ENCODE assay signal across 8 cellular contexts in genomic region chr19:49801966-49802661, GRCh38. TPM values are rescaled to one million over a fixed set of nuclear protein-coding genes. Genes with fewer than 3 reads are reported as not detected.
A peak's percentile ranks its signal among the peaks of the same experiment; 100 is the strongest.
DNase-seq lines count a peak whose midpoint lies in the region; ATAC-seq, FAIRE-seq and TF ChIP-seq lines count a peak whose summit lies in the region.

No MANE protein-coding gene starts in this region.

- H2AFZ ChIP-seq in HepG2 (ENCODE audit: low read length): no peak overlapping the region

- ATAC-seq in HepG2 (no peak), T-helper 17 cell (no peak)

- DNase-seq in COLO668 (lab: John Stamatoyannopoulos, UW; ENCODE audit: unreplicated experiment) (peak; percentile 86), NCI-H446 treated with DMSO at 0.1 percent for 48 hours (lab: John Stamatoyannopoulos, UW) (peak; percentile 24), coronary artery (ENCODE audit: low spot score) (peak; percentile 93), HepG2 (ENCODE audit: low spot score) (no peak), tibial nerve (ENCODE audit: low spot score in 2 of 2) (peak; percentile 98 to 99), T-helper 17 cell (no peak), T-helper 9 cell (no peak)
- no peak for DNase-seq in activated naive CD8-positive, alpha-beta T cell treated with anti-CD3 and anti-CD28 coated beads for 36 hours

- no peak for TF ChIP-seq RAD21 in HepG2 (CRISPR knock-in tag; IDR thresholded peaks at IDR 0.05)

- H3K27ac Mint-ChIP-seq in activated naive CD8-positive, alpha-beta T cell treated with anti-CD3 and anti-CD28 coated beads for 36 hours: no peak overlapping the region
- no peak overlapping the region for H3K27ac Mint-ChIP-seq in T-helper 17 cell

- H3K9me3 Mint-ChIP-seq in activated naive CD8-positive, alpha-beta T cell treated with anti-CD3 and anti-CD28 coated beads for 36 hours: no peaks in the 10 kb centered on the region

- TF ChIP-seq CTCF in coronary artery (IDR thresholded peaks at IDR 0.05) (no peak), HepG2 (CRISPR knock-in tag; IDR thresholded peaks at IDR 0.05) (no peak), tibial nerve (IDR thresholded peaks at IDR 0.05) (peak in 4 of 5 experiments; percentile 17 to 67 (median 50))

- H3K4me1 ChIP-seq in HepG2 (ENCODE audit: insufficient read depth, low read length): no peaks in the 10 kb centered on the region
- H3K4me1 ChIP-seq in tibial nerve: peaks cover 0 to 27% (median 6%) of the 10 kb centered on the region in 4 donors

- intact Hi-C loops in HepG2 (cut with micrococcal nuclease; ENCODE audit: unreplicated experiment): no loop called here

- H3K4me1 Mint-ChIP-seq in activated naive CD8-positive, alpha-beta T cell treated with anti-CD3 and anti-CD28 coated beads for 36 hours: peaks cover 1% of the 10 kb centered on the region
- peaks cover 3% of the 10 kb centered on the region for H3K4me1 Mint-ChIP-seq in T-helper 17 cell

- in situ Hi-C loops in HepG2 (cut with HindIII; ENCODE audit: extremely low pct_ligation_motif_present, low pct_unique_long_range_greater_than_20kb): no loop called here

- H3K27me3 ChIP-seq in HepG2 (ENCODE audit: control insufficient read depth in 1 of 2, insufficient read depth in 2 of 2, low read length in 2 of 2) (no peaks in the 10 kb centered on the region), tibial nerve (no peaks in the 10 kb centered on the region)

- H3K36me3 Mint-ChIP-seq in activated naive CD8-positive, alpha-beta T cell treated with anti-CD3 and anti-CD28 coated beads for 36 hours: peaks cover 7% of the 10 kb centered on the region
- peaks cover 3% of the 10 kb centered on the region for H3K36me3 Mint-ChIP-seq in T-helper 17 cell (ENCODE audit: low read depth)

- H3K4me3 Mint-ChIP-seq in activated naive CD8-positive, alpha-beta T cell treated with anti-CD3 and anti-CD28 coated beads for 36 hours: no peak overlapping the region
- H3K4me3 Mint-ChIP-seq in T-helper 17 cell: no peak overlapping the region

- H3K4me3 ChIP-seq in coronary artery (peak overlapping the region; percentile 65), HepG2 (replicated peaks in 1 of 3; ENCODE audit: insufficient read depth in 1 of 3, low read depth in 2 of 3, low read length in 3 of 3) (no peak overlapping the region), tibial nerve (peak overlapping the region; percentile 18 to 53 (median 32))

- no TSS peak for BruUV-seq in HepG2 (replicated peaks; lab: Mats Ljungman, UMichigan)

- WGBS in HepG2 (ENCODE audit: low lambda C conversion rate): 95% methylated on average over 27 of the region's 38 CpGs
- WGBS in tibial nerve, 2 donors: 27 to 32% methylated on average over 27 to 32 of the region's 38 CpGs

- no peak for FAIRE-seq in HepG2 (lab: Jason Lieb, UNC)

- no peaks in the 10 kb centered on the region for H3K27me3 Mint-ChIP-seq in activated naive CD8-positive, alpha-beta T cell treated with anti-CD3 and anti-CD28 coated beads for 36 hours
- H3K27me3 Mint-ChIP-seq in T-helper 17 cell: no peaks in the 10 kb centered on the region

- peak overlapping the region in 1 of 2 donors; percentile 71 for H3K27ac ChIP-seq in coronary artery
- no peak overlapping the region for H3K27ac ChIP-seq in HepG2 (ENCODE audit: extremely low read length, insufficient read depth, low read length)
- H3K27ac ChIP-seq in tibial nerve: peak overlapping the region; percentile 43 to 85 (median 64)

- no peak overlapping the region for H3K9ac ChIP-seq in HepG2 (ENCODE audit: insufficient read depth, low read depth, low read length)

- no peaks in the 10 kb centered on the region for H4K20me1 ChIP-seq in HepG2 (ENCODE audit: insufficient read depth, low read length)

- H3K36me3 ChIP-seq in HepG2 (replicated peaks in 1 of 2; ENCODE audit: control insufficient read depth in 1 of 2, insufficient read depth in 2 of 2, low read length in 2 of 2) (peaks cover 8 to 38% of the 10 kb centered on the region in 2 experiments; a peak in 4 of 5 replicates), tibial nerve (peaks cover 0 to 99% (median 24%) of the 10 kb centered on the region in 3 donors)

- no peaks in the 10 kb centered on the region for H3K79me2 ChIP-seq in HepG2 (ENCODE audit: insufficient read depth, low read length)

- CTCF ChIA-PET in HepG2 (lab: Yijun Ruan, JAX; ENCODE audit: low intra/inter-chr PET ratio, low total read pairs): no interaction called here

- H3K9me3 ChIP-seq in HepG2 (ENCODE audit: low read length): no peaks in the 10 kb centered on the region
- H3K9me3 ChIP-seq in tibial nerve: no peaks in the 10 kb centered on the region
- H3K9me3 ChIP-seq in T-helper 17 cell (ENCODE audit: control insufficient read depth, low read length, poor library complexity, severe bottlenecking): no peaks in the 10 kb centered on the region

- POLR2A ChIA-PET in HepG2 (lab: Yijun Ruan, JAX): no interaction called here

- TF ChIP-seq EP300 in HepG2 (IDR thresholded peaks at IDR 0.05; ENCODE audit: low read depth in 2 of 2, low read length in 2 of 2) (no peak), HepG2 (CRISPR knock-in tag; IDR thresholded peaks at IDR 0.05; ENCODE audit: borderline replicate concordance) (no peak), tibial nerve (IDR thresholded peaks at IDR 0.05) (peak in 1 of 2 donors; percentile 64)

- TF ChIP-seq POLR2A in HepG2 (IDR thresholded peaks at IDR 0.05; ENCODE audit: insufficient read depth in 1 of 2, low read depth in 2 of 2, low read length in 2 of 2) (no peak), tibial nerve (IDR thresholded peaks at IDR 0.05) (no peak)

- H3K4me2 ChIP-seq in HepG2 (ENCODE audit: low read depth, low read length): no peak overlapping the region

RNA-seq across cellular contexts. Expression of gene FUZ, which starts 11.0 kb away (rescaled TPM):
- total RNA-seq in HepG2 (2016; rRNA removed; fragmentation: Illumina TruSeq; extraction: Trizol) (not detected in 2 replicates), tibial nerve (10 to 100 TPM; 19.0 to 31.7 (median 26.8) TPM), T-helper 17 cell (10 to 100 TPM; 29.4 to 30.7 TPM)
- 0.44 TPM in 1 of 2 replicates, not detected in the other for total RNA-seq in HepG2 (2016; cell fraction: cytosol; rRNA removed; fragmentation: Illumina TruSeq; extraction: Trizol; ENCODE audit: low read depth)
- total RNA-seq in HepG2 (2016; cell fraction: insoluble cytoplasmic fraction; rRNA removed; fragmentation: Illumina TruSeq; extraction: Trizol): not detected in 2 replicates
- total RNA-seq in HepG2 (2016; cell fraction: membrane; rRNA removed; fragmentation: Illumina TruSeq; extraction: Trizol): 0.31 TPM in 1 of 2 replicates, not detected in the other
- not detected in 2 replicates for total RNA-seq in HepG2 (2016; cell fraction: nucleus; rRNA removed; fragmentation: Illumina TruSeq; extraction: Trizol)
- 0.07 and 0.08 TPM in 2 replicates for polyA plus RNA-seq in HepG2 (2011; rRNA removed)
- 0.08 and 0.14 TPM in 2 replicates for polyA plus RNA-seq in HepG2 (2011; cell fraction: cytosol; rRNA removed)
- polyA plus RNA-seq in HepG2 (2011; cell fraction: nucleus; rRNA removed): 0.32 and 0.38 TPM in 2 replicates
- polyA plus RNA-seq in HepG2 (2012): 0.21 and 0.63 TPM in 2 replicates
- 0.26 TPM in 1 of 2 replicates, not detected in the other for polyA plus RNA-seq in HepG2 (2016; cell fraction: cytosol; fragmentation: Illumina TruSeq; extraction: Trizol; ENCODE audit: low read depth)
- polyA plus RNA-seq in HepG2 (2016; cell fraction: insoluble cytoplasmic fraction; fragmentation: Illumina TruSeq; extraction: Trizol; ENCODE audit: low read depth): not detected in 2 replicates
- polyA plus RNA-seq in HepG2 (2016; cell fraction: membrane; fragmentation: Illumina TruSeq; extraction: Trizol; ENCODE audit: low read depth): 0.22 TPM in 1 of 2 replicates, not detected in the other
- polyA plus RNA-seq in HepG2 (2016; cell fraction: nucleus; fragmentation: Illumina TruSeq; extraction: Trizol; ENCODE audit: insufficient read depth, low read depth): not detected in 2 replicates
- not detected in 2 replicates for polyA minus RNA-seq in HepG2 (2011; rRNA and poly(A)+ RNA removed; ENCODE audit: low replicate concordance)
- not detected in 2 replicates for polyA minus RNA-seq in HepG2 (2011; cell fraction: cytosol; rRNA and poly(A)+ RNA removed)
- polyA minus RNA-seq in HepG2 (2011; cell fraction: nucleus; rRNA and poly(A)+ RNA removed): not detected in 2 replicates
- total RNA-seq in activated naive CD8-positive, alpha-beta T cell treated with anti-CD3 and anti-CD28 coated beads for 36 hours: 10 to 100 TPM; 28.7 to 30.9 TPM

RNA-seq across cellular contexts. Expression of gene MED25, which starts 16.0 kb away (rescaled TPM):
- total RNA-seq in HepG2 (2016; rRNA removed; fragmentation: Illumina TruSeq; extraction: Trizol): 11.1 and 11.3 TPM in 2 replicates
- 3.0 and 3.1 TPM in 2 replicates for total RNA-seq in HepG2 (2016; cell fraction: cytosol; rRNA removed; fragmentation: Illumina TruSeq; extraction: Trizol; ENCODE audit: low read depth)
- total RNA-seq in HepG2 (2016; cell fraction: insoluble cytoplasmic fraction; rRNA removed; fragmentation: Illumina TruSeq; extraction: Trizol): 10.4 and 11.0 TPM in 2 replicates
- total RNA-seq in HepG2 (2016; cell fraction: membrane; rRNA removed; fragmentation: Illumina TruSeq; extraction: Trizol): 6.7 and 8.6 TPM in 2 replicates
- total RNA-seq in HepG2 (2016; cell fraction: nucleus; rRNA removed; fragmentation: Illumina TruSeq; extraction: Trizol): 18.0 and 18.4 TPM in 2 replicates
- 13.3 and 15.1 TPM in 2 replicates for polyA plus RNA-seq in HepG2 (2011; rRNA removed)
- 5.3 and 5.7 TPM in 2 replicates for polyA plus RNA-seq in HepG2 (2011; cell fraction: cytosol; rRNA removed)
- polyA plus RNA-seq in HepG2 (2011; cell fraction: nucleus; rRNA removed): 48.1 and 61.9 TPM in 2 replicates
- 17.3 and 20.9 TPM in 2 replicates for polyA plus RNA-seq in HepG2 (2012)
- polyA plus RNA-seq in HepG2 (2016; cell fraction: cytosol; fragmentation: Illumina TruSeq; extraction: Trizol; ENCODE audit: low read depth): 5.1 and 5.2 TPM in 2 replicates
- 16.3 and 22.3 TPM in 2 replicates for polyA plus RNA-seq in HepG2 (2016; cell fraction: insoluble cytoplasmic fraction; fragmentation: Illumina TruSeq; extraction: Trizol; ENCODE audit: low read depth)
- 7.9 and 9.9 TPM in 2 replicates for polyA plus RNA-seq in HepG2 (2016; cell fraction: membrane; fragmentation: Illumina TruSeq; extraction: Trizol; ENCODE audit: low read depth)
- polyA plus RNA-seq in HepG2 (2016; cell fraction: nucleus; fragmentation: Illumina TruSeq; extraction: Trizol; ENCODE audit: insufficient read depth, low read depth): 46.3 and 50.3 TPM in 2 replicates
- polyA minus RNA-seq in HepG2 (2011; rRNA and poly(A)+ RNA removed; ENCODE audit: low replicate concordance): 31.2 and 56.4 TPM in 2 replicates
- polyA minus RNA-seq in HepG2 (2011; cell fraction: cytosol; rRNA and poly(A)+ RNA removed): 9.1 and 11.4 TPM in 2 replicates
- 21.9 and 22.9 TPM in 2 replicates for polyA minus RNA-seq in HepG2 (2011; cell fraction: nucleus; rRNA and poly(A)+ RNA removed)
- total RNA-seq in tibial nerve: 10 to 100 TPM; 26.2 to 54.0 (median 29.4) TPM
- 10 to 100 TPM; 41.6 to 44.8 TPM for total RNA-seq in activated naive CD8-positive, alpha-beta T cell treated with anti-CD3 and anti-CD28 coated beads for 36 hours
- total RNA-seq in T-helper 17 cell: 100 to 1,000 TPM in 1 of 2 donors, 10 to 100 TPM in 1; 94.8 to 108 TPM

RNA-seq across cellular contexts. Expression of gene AP2A1, which starts 35.3 kb away (rescaled TPM):
- total RNA-seq in HepG2 (2016; rRNA removed; fragmentation: Illumina TruSeq; extraction: Trizol) (21.8 and 22.7 TPM in 2 replicates), tibial nerve (100 to 1,000 TPM in 2 of 4 donors, 10 to 100 TPM in 2; 92.9 to 117 (median 104) TPM), T-helper 17 cell (10 to 100 TPM; 43.3 to 51.5 TPM)
- 9.5 and 10.1 TPM in 2 replicates for total RNA-seq in HepG2 (2016; cell fraction: cytosol; rRNA removed; fragmentation: Illumina TruSeq; extraction: Trizol; ENCODE audit: low read depth)
- total RNA-seq in HepG2 (2016; cell fraction: insoluble cytoplasmic fraction; rRNA removed; fragmentation: Illumina TruSeq; extraction: Trizol): 19.1 and 23.8 TPM in 2 replicates
- 19.2 and 20.5 TPM in 2 replicates for total RNA-seq in HepG2 (2016; cell fraction: membrane; rRNA removed; fragmentation: Illumina TruSeq; extraction: Trizol)
- total RNA-seq in HepG2 (2016; cell fraction: nucleus; rRNA removed; fragmentation: Illumina TruSeq; extraction: Trizol): 16.2 and 20.1 TPM in 2 replicates
- 39.7 and 49.9 TPM in 2 replicates for polyA plus RNA-seq in HepG2 (2011; rRNA removed)
- 30.4 and 48.4 TPM in 2 replicates for polyA plus RNA-seq in HepG2 (2011; cell fraction: cytosol; rRNA removed)
- polyA plus RNA-seq in HepG2 (2011; cell fraction: nucleus; rRNA removed): 84.4 and 99.0 TPM in 2 replicates
- 35.2 and 42.3 TPM in 2 replicates for polyA plus RNA-seq in HepG2 (2012)
- polyA plus RNA-seq in HepG2 (2016; cell fraction: cytosol; fragmentation: Illumina TruSeq; extraction: Trizol; ENCODE audit: low read depth): 6.6 and 7.7 TPM in 2 replicates
- 24.6 and 33.0 TPM in 2 replicates for polyA plus RNA-seq in HepG2 (2016; cell fraction: insoluble cytoplasmic fraction; fragmentation: Illumina TruSeq; extraction: Trizol; ENCODE audit: low read depth)
- polyA plus RNA-seq in HepG2 (2016; cell fraction: membrane; fragmentation: Illumina TruSeq; extraction: Trizol; ENCODE audit: low read depth): 13.4 and 16.8 TPM in 2 replicates
- 38.5 and 39.3 TPM in 2 replicates for polyA plus RNA-seq in HepG2 (2016; cell fraction: nucleus; fragmentation: Illumina TruSeq; extraction: Trizol; ENCODE audit: insufficient read depth, low read depth)
- polyA minus RNA-seq in HepG2 (2011; rRNA and poly(A)+ RNA removed; ENCODE audit: low replicate concordance): 97.4 and 189 TPM in 2 replicates
- 53.7 and 56.5 TPM in 2 replicates for polyA minus RNA-seq in HepG2 (2011; cell fraction: cytosol; rRNA and poly(A)+ RNA removed)
- polyA minus RNA-seq in HepG2 (2011; cell fraction: nucleus; rRNA and poly(A)+ RNA removed): 24.7 and 29.2 TPM in 2 replicates
- total RNA-seq in activated naive CD8-positive, alpha-beta T cell treated with anti-CD3 and anti-CD28 coated beads for 36 hours: 10 to 100 TPM; 83.0 to 83.2 TPM

RNA-seq across cellular contexts. Expression of gene TSKS, which starts 39.0 kb away (rescaled TPM):
- not detected in 2 replicates for total RNA-seq in HepG2 (2016; rRNA removed; fragmentation: Illumina TruSeq; extraction: Trizol)
- not detected in 2 replicates for total RNA-seq in HepG2 (2016; cell fraction: cytosol; rRNA removed; fragmentation: Illumina TruSeq; extraction: Trizol; ENCODE audit: low read depth)
- total RNA-seq in HepG2 (2016; cell fraction: insoluble cytoplasmic fraction; rRNA removed; fragmentation: Illumina TruSeq; extraction: Trizol): not detected in 2 replicates
- not detected in 2 replicates for total RNA-seq in HepG2 (2016; cell fraction: membrane; rRNA removed; fragmentation: Illumina TruSeq; extraction: Trizol)
- total RNA-seq in HepG2 (2016; cell fraction: nucleus; rRNA removed; fragmentation: Illumina TruSeq; extraction: Trizol): not detected in 2 replicates
- 0.03 and 0.21 TPM in 2 replicates for polyA plus RNA-seq in HepG2 (2011; rRNA removed)
- 0.04 and 0.09 TPM in 2 replicates for polyA plus RNA-seq in HepG2 (2011; cell fraction: cytosol; rRNA removed)
- polyA plus RNA-seq in HepG2 (2011; cell fraction: nucleus; rRNA removed): 0.40 and 0.47 TPM in 2 replicates
- polyA plus RNA-seq in HepG2 (2012): 0.16 TPM in 1 of 2 replicates, not detected in the other
- polyA plus RNA-seq in HepG2 (2016; cell fraction: cytosol; fragmentation: Illumina TruSeq; extraction: Trizol; ENCODE audit: low read depth): not detected in 2 replicates
- polyA plus RNA-seq in HepG2 (2016; cell fraction: insoluble cytoplasmic fraction; fragmentation: Illumina TruSeq; extraction: Trizol; ENCODE audit: low read depth): not detected in 2 replicates
- not detected in 2 replicates for polyA plus RNA-seq in HepG2 (2016; cell fraction: membrane; fragmentation: Illumina TruSeq; extraction: Trizol; ENCODE audit: low read depth)
- polyA plus RNA-seq in HepG2 (2016; cell fraction: nucleus; fragmentation: Illumina TruSeq; extraction: Trizol; ENCODE audit: insufficient read depth, low read depth): not detected in 2 replicates
- 0.12 TPM in 1 of 2 replicates, not detected in the other for polyA minus RNA-seq in HepG2 (2011; rRNA and poly(A)+ RNA removed; ENCODE audit: low replicate concordance)
- polyA minus RNA-seq in HepG2 (2011; cell fraction: cytosol; rRNA and poly(A)+ RNA removed): not detected in 2 replicates
- not detected in 2 replicates for polyA minus RNA-seq in HepG2 (2011; cell fraction: nucleus; rRNA and poly(A)+ RNA removed)
- total RNA-seq in tibial nerve: 1 to 10 TPM; 1.1 to 2.5 (median 1.6) TPM
- under 1 TPM; 0.58 to 0.72 TPM for total RNA-seq in activated naive CD8-positive, alpha-beta T cell treated with anti-CD3 and anti-CD28 coated beads for 36 hours
- 1 to 10 TPM in 1 of 2 donors, under 1 TPM in 1; 0.87 to 1.9 TPM for total RNA-seq in T-helper 17 cell

RNA-seq across cellular contexts. Expression of gene PTOV1, which starts 48.8 kb away (rescaled TPM):
- total RNA-seq in HepG2 (2016; rRNA removed; fragmentation: Illumina TruSeq; extraction: Trizol): 59.4 and 68.5 TPM in 2 replicates
- 30.7 and 36.0 TPM in 2 replicates for total RNA-seq in HepG2 (2016; cell fraction: cytosol; rRNA removed; fragmentation: Illumina TruSeq; extraction: Trizol; ENCODE audit: low read depth)
- total RNA-seq in HepG2 (2016; cell fraction: insoluble cytoplasmic fraction; rRNA removed; fragmentation: Illumina TruSeq; extraction: Trizol): 67.3 and 74.4 TPM in 2 replicates
- 45.7 and 54.4 TPM in 2 replicates for total RNA-seq in HepG2 (2016; cell fraction: membrane; rRNA removed; fragmentation: Illumina TruSeq; extraction: Trizol)
- 68.2 and 84.3 TPM in 2 replicates for total RNA-seq in HepG2 (2016; cell fraction: nucleus; rRNA removed; fragmentation: Illumina TruSeq; extraction: Trizol)
- polyA plus RNA-seq in HepG2 (2011; rRNA removed): 63.5 and 77.7 TPM in 2 replicates
- 27.3 and 44.2 TPM in 2 replicates for polyA plus RNA-seq in HepG2 (2011; cell fraction: cytosol; rRNA removed)
- 387 and 441 TPM in 2 replicates for polyA plus RNA-seq in HepG2 (2011; cell fraction: nucleus; rRNA removed)
- polyA plus RNA-seq in HepG2 (2012): 72.7 and 99.0 TPM in 2 replicates
- 24.0 and 27.8 TPM in 2 replicates for polyA plus RNA-seq in HepG2 (2016; cell fraction: cytosol; fragmentation: Illumina TruSeq; extraction: Trizol; ENCODE audit: low read depth)
- polyA plus RNA-seq in HepG2 (2016; cell fraction: insoluble cytoplasmic fraction; fragmentation: Illumina TruSeq; extraction: Trizol; ENCODE audit: low read depth): 78.0 and 94.4 TPM in 2 replicates
- polyA plus RNA-seq in HepG2 (2016; cell fraction: membrane; fragmentation: Illumina TruSeq; extraction: Trizol; ENCODE audit: low read depth): 34.7 and 37.3 TPM in 2 replicates
- polyA plus RNA-seq in HepG2 (2016; cell fraction: nucleus; fragmentation: Illumina TruSeq; extraction: Trizol; ENCODE audit: insufficient read depth, low read depth): 178 and 181 TPM in 2 replicates
- 73.5 and 109 TPM in 2 replicates for polyA minus RNA-seq in HepG2 (2011; rRNA and poly(A)+ RNA removed; ENCODE audit: low replicate concordance)
- polyA minus RNA-seq in HepG2 (2011; cell fraction: cytosol; rRNA and poly(A)+ RNA removed): 42.8 and 45.1 TPM in 2 replicates
- polyA minus RNA-seq in HepG2 (2011; cell fraction: nucleus; rRNA and poly(A)+ RNA removed): 69.0 and 75.8 TPM in 2 replicates
- total RNA-seq in tibial nerve: 100 to 1,000 TPM in 2 of 4 donors, 10 to 100 TPM in 2; 75.6 to 113 (median 91.9) TPM
- total RNA-seq in activated naive CD8-positive, alpha-beta T cell treated with anti-CD3 and anti-CD28 coated beads for 36 hours: 10 to 100 TPM; 73.9 to 76.4 TPM
- 100 to 1,000 TPM; 125 to 162 TPM for total RNA-seq in T-helper 17 cell

Comparison
In these comparisons a context has a peak if more than half of its experiments do, and no peak if none do; other contexts are left out.
1. DNase-seq: peak in COLO668 (single experiment), NCI-H446 treated with DMSO at 0.1 percent for 48 hours (single experiment), coronary artery (single experiment) and tibial nerve (2 of 2); none in HepG2 (single experiment), activated naive CD8-positive, alpha-beta T cell treated with anti-CD3 and anti-CD28 coated beads for 36 hours (single experiment), T-helper 17 cell (0 of 3) and T-helper 9 cell (single experiment).
2. H3K4me3 ChIP-seq: peak in coronary artery (single experiment) and tibial nerve (4 of 4); none in HepG2 (0 of 3).
3. CTCF ChIP-seq: peak in tibial nerve (4 of 5); none in coronary artery (single experiment) and HepG2 (single experiment).
4. RNA of gene FUZ, which starts 11.0 kb away (total RNA-seq): 28.7 to 30.9 TPM in activated naive CD8-positive, alpha-beta T cell treated with anti-CD3 and anti-CD28 coated beads for 36 hours, 29.4 to 30.7 TPM in T-helper 17 cell and 19.0 to 31.7 TPM in tibial nerve; 0.31 to 0.44 TPM in HepG2; every median in the first group is over 10 times any median in the second.